Comparison of ENCODE assay signal across 8 cellular contexts in genomic region chr5:75338408-75338807, GRCh38. TPM values are rescaled to one million over a fixed set of nuclear protein-coding genes. Genes with fewer than 3 reads are reported as not detected.
DNase-seq lines count a peak whose midpoint lies in the region; ATAC-seq and TF ChIP-seq lines count a peak whose summit lies in the region.
"Had no signal": no experiment of that assay in that cellular context is flagged by ENCODE, and none has a peak within 500 bp of the region (broad histone marks: within the 10 kb centered on the region; RNA-seq: fewer than 3 reads in every experiment).

No MANE protein-coding gene starts in this region.

- H3K4me2 ChIP-seq in HCT116 (ENCODE audit: low read length) = peak overlapping the region; percentile 92

- H4K20me1 ChIP-seq in HCT116 (ENCODE audit: insufficient read depth) = peaks cover 8% of the 10 kb centered on the region; the same call in 1 of the 2 replicates

- H3K4me1 ChIP-seq in HCT116 (ENCODE audit: control insufficient read depth in 1 of 2, insufficient read depth in 2 of 2, low read length in 2 of 2) = peaks cover 7 to 24% of the 10 kb centered on the region in 2 experiments; a peak in 3 of 4 replicates
- H3K4me1 ChIP-seq in spleen = peaks cover 13 to 61% (median 31%) of the 10 kb centered on the region in 6 donors

- POLR2A ChIA-PET in HCT116 (lab: Charles Lee) = no interaction called here

- H3K9me2 ChIP-seq in HCT116 (ENCODE audit: insufficient read depth) = no peaks in the 10 kb centered on the region

- ATAC-seq in HCT116 (no peak), GM21723 (IDR thresholded peaks at IDR 0.05; ENCODE audit: unreplicated experiment) (no peak), HG03196 (IDR thresholded peaks at IDR 0.05; ENCODE audit: unreplicated experiment) (no peak)

- H2AFZ ChIP-seq in HCT116 (ENCODE audit: low read depth, low read length, poor library complexity, severe bottlenecking) = no peak overlapping the region

- H3K27ac ChIP-seq in HCT116 (ENCODE audit: low read depth, low read length) = no peak overlapping the region
- H3K27ac ChIP-seq in VCaP = peak overlapping the region; percentile 90
- H3K27ac ChIP-seq in spleen = no peak overlapping the region

- peaks cover 63% of the 10 kb centered on the region for H3K79me2 ChIP-seq in HCT116 (ENCODE audit: insufficient read depth, low read length)

- no peak for TF ChIP-seq CTCF in HCT116 (IDR thresholded peaks at IDR 0.05 in 2 of 3, conservative IDR thresholded peaks at IDR 0.05 in 1 of 3; ENCODE audit: borderline replicate concordance in 1 of 3, insufficient read depth in 1 of 3, low read depth in 2 of 3, low read length in 2 of 3)
- TF ChIP-seq CTCF in VCaP (conservative IDR thresholded peaks at IDR 0.05) = no peak
- no peak for TF ChIP-seq CTCF in spleen (IDR thresholded peaks at IDR 0.05 in 8 of 11, conservative IDR thresholded peaks at IDR 0.05 in 3 of 11)

- WGBS in spleen, 5 donors = 77 to 85% (median 84%) methylated on average over 2 of the region's 2 CpGs

- RAD21 ChIA-PET in HCT116 (lab: Charles Lee; ENCODE audit: low non-redundant PET in 1 of 2, low total read pairs in 2 of 2, uncharacterized antibody in 2 of 2, unreplicated experiment in 2 of 2) = no interaction called here

- DNase-seq in HCT116 (ENCODE audit: low read depth, low spot score) = no peak
- DNase-seq in spleen = no peak
- no peak for DNase-seq in NCI-H748 (lab: John Stamatoyannopoulos, UW; ENCODE audit: unreplicated experiment)
- DNase-seq: MV-4-11 had no signal

- peaks cover 4 to 7% of the 10 kb centered on the region in 2 experiments; a peak in 2 of 4 replicates for H3K36me3 ChIP-seq in HCT116 (ENCODE audit: control insufficient read depth in 1 of 2, insufficient read depth in 2 of 2, low read length in 2 of 2)
- H3K36me3 ChIP-seq in spleen = peaks cover 0 to 11% (median 0%) of the 10 kb centered on the region in 6 donors

- intact Hi-C loops in HCT116 (cut with micrococcal nuclease) = loop anchor here (5.0 kb wide), 4 partner anchors 61 to 291 kb away; partner anchors contain the start of genes ANKRD31, CERT1 and POLK
- intact Hi-C loops in spleen (cut with DNase I; ENCODE audit: low total_unique reads) = loop anchor here (10.0 kb wide), 1 partner anchor 94 kb away; no protein-coding TSS in a partner anchor

- TF ChIP-seq RAD21 in HCT116 (IDR thresholded peaks at IDR 0.05; ENCODE audit: low read depth) = no peak

- no peaks in the 10 kb centered on the region for H3K27me3 ChIP-seq in HCT116 (ENCODE audit: insufficient read depth, low read length)
- no peaks in the 10 kb centered on the region for H3K27me3 ChIP-seq in spleen (replicated peaks in 1 of 7)

- no peaks in the 10 kb centered on the region for H3K9me3 ChIP-seq in HCT116 (ENCODE audit: control insufficient read depth in 1 of 2, insufficient read depth in 1 of 2, low read depth in 1 of 2, low read length in 2 of 2)
- no peaks in the 10 kb centered on the region for H3K9me3 ChIP-seq in spleen

- H3K4me3 ChIP-seq in HCT116 (replicated peaks in 1 of 2; ENCODE audit: low read depth in 1 of 2, low read length in 2 of 2) (peak overlapping the region; percentile 92 to 97), iPS-11a (ENCODE audit: low read depth, low read length) (peak overlapping the region; percentile 92), spleen (peak overlapping the region in 7 of 8 donors; percentile 74 to 97 (median 86))

- no TSS peak for BruUV-seq in HCT116 (replicated peaks; lab: Mats Ljungman, UMichigan)

- H3K9ac ChIP-seq in HCT116 (ENCODE audit: low read length) = peak overlapping the region; percentile 94

- TF ChIP-seq POLR2A in HCT116 (IDR thresholded peaks at IDR 0.05; ENCODE audit: borderline replicate concordance, extremely low read depth, insufficient read depth, insufficient read length) (no peak), spleen (IDR thresholded peaks at IDR 0.05) (no peak)

- CTCF ChIA-PET in HCT116 (lab: Charles Lee) = no interaction called here

TF ChIP-seq in HCT116, 20 proteins besides CTCF, POLR2A, EP300 and RAD21:
- no peak for TF ChIP-seq EZH2 (IDR thresholded peaks at IDR 0.05)

RNA-seq across cellular contexts. Expression of gene HMGCR, which starts 1.4 kb away (rescaled TPM):
- 101 TPM for total RNA-seq in HCT116 (2021; ENCODE audit: unreplicated experiment)
- polyA plus RNA-seq in HCT116 (2012) = 52.4 and 54.0 TPM in 2 replicates
- 10 to 100 TPM; 31.6 to 54.7 (median 38.5) TPM for total RNA-seq in spleen
- polyA plus RNA-seq in spleen = 1 to 10 TPM; 5.3 to 7.2 (median 5.4) TPM
